ENCODE assay signal across 1 cellular context in the genomic region with DNA sequence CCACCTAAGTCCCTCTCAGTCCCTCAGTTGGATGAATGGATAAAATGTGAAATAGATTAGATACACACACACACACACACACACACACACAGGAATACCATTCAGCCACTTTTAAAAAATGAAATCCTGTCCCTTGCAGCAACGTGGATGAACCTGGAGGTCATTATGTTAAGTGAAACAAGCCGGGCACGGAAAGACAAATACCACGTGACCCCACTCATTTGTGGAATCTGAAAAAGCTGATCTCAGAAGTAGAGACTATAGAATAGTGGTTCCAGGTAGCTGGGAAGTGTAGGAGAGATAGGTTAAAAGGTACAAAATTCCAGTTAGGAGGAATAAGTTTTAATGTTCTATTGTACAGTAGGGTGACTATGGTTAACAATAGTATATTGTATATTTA.
TF ChIP-seq lines count a peak whose summit lies in the region.

No MANE protein-coding gene starts in this region.

TF ChIP-seq in K562, 482 proteins besides CTCF, POLR2A, EP300 and RAD21:
- TF ChIP-seq TOE1 (IDR thresholded peaks at IDR 0.05; ENCODE audit: borderline replicate concordance) (peak; percentile 25; the same call in 1 of the 2 replicates), TOE1 (CRISPR knock-in tag; IDR thresholded peaks at IDR 0.05; ENCODE audit: borderline replicate concordance, low read depth) (no peak), ZC3H11A (IDR thresholded peaks at IDR 0.05; ENCODE audit: low read depth, low read length) (no peak), CBFA2T2 (conservative IDR thresholded peaks at IDR 0.05) (peak; percentile 20; the same call in 1 of the 2 replicates), RAD51 (IDR thresholded peaks at IDR 0.05; ENCODE audit: borderline replicate concordance, low read depth) (peak; percentile 68), POLR2AphosphoS5 (IDR thresholded peaks at IDR 0.05; ENCODE audit: control insufficient read depth, insufficient read depth, low read depth, low read length) (no peak)
- TF ChIP-seq, protein P1, sequence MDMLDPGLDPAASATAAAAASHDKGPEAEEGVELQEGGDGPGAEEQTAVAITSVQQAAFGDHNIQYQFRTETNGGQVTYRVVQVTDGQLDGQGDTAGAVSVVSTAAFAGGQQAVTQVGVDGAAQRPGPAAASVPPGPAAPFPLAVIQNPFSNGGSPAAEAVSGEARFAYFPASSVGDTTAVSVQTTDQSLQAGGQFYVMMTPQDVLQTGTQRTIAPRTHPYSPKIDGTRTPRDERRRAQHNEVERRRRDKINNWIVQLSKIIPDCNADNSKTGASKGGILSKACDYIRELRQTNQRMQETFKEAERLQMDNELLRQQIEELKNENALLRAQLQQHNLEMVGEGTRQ (CRISPR knock-in tag; IDR thresholded peaks at IDR 0.05): peak; percentile 26; the same call in 1 of the 2 replicates
- TF ChIP-seq, protein P2, sequence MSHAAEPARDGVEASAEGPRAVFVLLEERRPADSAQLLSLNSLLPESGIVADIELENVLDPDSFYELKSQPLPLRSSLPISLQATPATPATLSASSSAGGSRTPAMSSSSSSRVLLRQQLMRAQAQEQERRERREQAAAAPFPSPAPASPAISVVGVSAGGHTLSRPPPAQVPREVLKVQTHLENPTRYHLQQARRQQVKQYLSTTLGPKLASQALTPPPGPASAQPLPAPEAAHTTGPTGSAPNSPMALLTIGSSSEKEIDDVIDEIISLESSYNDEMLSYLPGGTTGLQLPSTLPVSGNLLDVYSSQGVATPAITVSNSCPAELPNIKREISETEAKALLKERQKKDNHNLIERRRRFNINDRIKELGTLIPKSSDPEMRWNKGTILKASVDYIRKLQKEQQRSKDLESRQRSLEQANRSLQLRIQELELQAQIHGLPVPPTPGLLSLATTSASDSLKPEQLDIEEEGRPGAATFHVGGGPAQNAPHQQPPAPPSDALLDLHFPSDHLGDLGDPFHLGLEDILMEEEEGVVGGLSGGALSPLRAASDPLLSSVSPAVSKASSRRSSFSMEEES (CRISPR knock-in tag; IDR thresholded peaks at IDR 0.05): peak; percentile 63
